Comparison of ENCODE assay signal across 8 cellular contexts in the genomic region with DNA sequence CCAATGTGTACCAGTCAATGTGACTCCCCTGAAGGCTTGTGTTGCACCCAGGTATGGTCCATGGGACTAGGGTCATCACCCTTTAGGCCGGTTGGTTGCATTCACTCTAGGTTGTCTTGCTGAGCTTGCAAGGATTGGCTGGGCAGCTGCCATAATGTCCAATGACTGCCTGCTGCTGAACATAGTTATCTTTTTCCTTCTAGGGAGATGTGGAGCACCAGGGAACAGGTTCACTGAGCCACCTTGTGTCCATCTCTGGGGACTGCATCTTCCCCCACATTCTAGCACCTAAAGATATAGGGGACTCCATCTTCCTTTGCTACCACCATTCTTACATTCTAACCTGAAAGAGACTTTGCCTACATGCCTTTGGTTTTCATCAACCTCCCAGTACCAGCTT.
A peak's percentile ranks its signal among the peaks of the same experiment; 100 is the strongest.
DNase-seq lines count a peak whose midpoint lies in the region; ATAC-seq and TF ChIP-seq lines count a peak whose summit lies in the region.

No MANE protein-coding gene starts in this region.

- TF ChIP-seq CTCF in HL-60 (IDR thresholded peaks at IDR 0.05; ENCODE audit: insufficient read depth, low read length) = peak; percentile 52
- peak; percentile 88 for TF ChIP-seq CTCF in OCI-LY1 (IDR thresholded peaks at IDR 0.05; ENCODE audit: low read length)
- peak; percentile 22 to 71 (median 57) for TF ChIP-seq CTCF in heart right ventricle (IDR thresholded peaks at IDR 0.05)

- H3K9me3 Mint-ChIP-seq in activated T-helper 17 cell treated with anti-CD3 and anti-CD28 coated beads, Interleukin-2, amount 50 U/mL, for 72 hours = no peaks in the 10 kb centered on the region

- H3K27me3 ChIP-seq in HL-60 (ENCODE audit: insufficient read depth, poor library complexity, severe bottlenecking) (no peaks in the 10 kb centered on the region), OCI-LY1 (ENCODE audit: insufficient read depth, low read length) (no peaks in the 10 kb centered on the region), heart right ventricle (no peaks in the 10 kb centered on the region)

- 90 to 100% methylated on average over 1 of the region's 1 CpG for WGBS in heart right ventricle, 2 donors

- in situ Hi-C loops in G401 (cut with HindIII; ENCODE audit: low sequenced_read_pairs) = no loop called here

- H3K27ac Mint-ChIP-seq in activated T-helper 17 cell treated with anti-CD3 and anti-CD28 coated beads, Interleukin-2, amount 50 U/mL, for 72 hours = no peak overlapping the region

- no peaks in the 10 kb centered on the region for H3F3A ChIP-seq in OCI-LY1 (ENCODE audit: insufficient read depth, low read length)

- intact Hi-C loops in heart right ventricle (cut with DNase I) = loop anchor here in 5 of 10 donors (1.0 to 10.0 kb wide), 9 partner anchors 183 to 733 kb away; a partner anchor contains a TSS

- no peaks in the 10 kb centered on the region for H3K36me3 Mint-ChIP-seq in activated T-helper 17 cell treated with anti-CD3 and anti-CD28 coated beads, Interleukin-2, amount 50 U/mL, for 72 hours (ENCODE audit: low read depth)

- H2AFZ ChIP-seq in OCI-LY1 (ENCODE audit: low read length) = no peak overlapping the region

- no peaks in the 10 kb centered on the region for H3K36me3 ChIP-seq in OCI-LY1 (ENCODE audit: insufficient read depth, low read length)
- no peaks in the 10 kb centered on the region for H3K36me3 ChIP-seq in heart right ventricle

- H3K27ac ChIP-seq in HL-60 (replicated peaks) (no peak overlapping the region), OCI-LY1 (ENCODE audit: low read depth, low read length, poor library complexity, severe bottlenecking) (no peak overlapping the region), heart right ventricle (no peak overlapping the region)

- ATAC-seq in GM21528 (IDR thresholded peaks at IDR 0.05; ENCODE audit: low FRiP score, unreplicated experiment) = peak; percentile 88
- peak; percentile 65 for ATAC-seq in activated T-helper 17 cell treated with anti-CD3 and anti-CD28 coated beads, Interleukin-2, amount 50 U/mL, for 72 hours (replicated peaks)
- ATAC-seq in heart right ventricle = peak in 2 of 8 donors; percentile 25 to 51

- H3K4me1 Mint-ChIP-seq in activated T-helper 17 cell treated with anti-CD3 and anti-CD28 coated beads, Interleukin-2, amount 50 U/mL, for 72 hours = no peaks in the 10 kb centered on the region

- H4K20me1 ChIP-seq in OCI-LY1 (ENCODE audit: insufficient read depth, low read length) = no peaks in the 10 kb centered on the region

- H3K4me1 ChIP-seq in OCI-LY1 (ENCODE audit: insufficient read depth, low read length, severe bottlenecking) = no peaks in the 10 kb centered on the region
- H3K4me1 ChIP-seq in heart right ventricle = peaks cover 10 to 62% (median 36%) of the 10 kb centered on the region in 9 donors

- no peaks in the 10 kb centered on the region for H3K9me2 ChIP-seq in OCI-LY1 (ENCODE audit: low read depth, low read length)

- H3K4me3 Mint-ChIP-seq in activated T-helper 17 cell treated with anti-CD3 and anti-CD28 coated beads, Interleukin-2, amount 50 U/mL, for 72 hours = no peak overlapping the region

- no peak overlapping the region for H3K9ac ChIP-seq in OCI-LY1 (ENCODE audit: low read length)

- H3K27me3 Mint-ChIP-seq in activated T-helper 17 cell treated with anti-CD3 and anti-CD28 coated beads, Interleukin-2, amount 50 U/mL, for 72 hours = no peaks in the 10 kb centered on the region

- H3K4me2 ChIP-seq in OCI-LY1 (ENCODE audit: low read length) = no peak overlapping the region

- H3K9me3 ChIP-seq in OCI-LY1 (ENCODE audit: low read length) = no peaks in the 10 kb centered on the region
- no peaks in the 10 kb centered on the region for H3K9me3 ChIP-seq in heart right ventricle

- no peaks in the 10 kb centered on the region for H3K79me2 ChIP-seq in OCI-LY1 (ENCODE audit: insufficient read depth, low read length)

- H3K4me3 ChIP-seq in HL-60 (replicated peaks; ENCODE audit: insufficient read depth, low read length) = no peak overlapping the region
- H3K4me3 ChIP-seq in OCI-LY1 (ENCODE audit: low read depth, low read length, poor library complexity, severe bottlenecking) = no peak overlapping the region
- H3K4me3 ChIP-seq in heart right ventricle = no peak overlapping the region

- peak; percentile 34 for DNase-seq in G401 (ENCODE audit: low spot score)
- DNase-seq in HL-60 (ENCODE audit: low read depth in 1 of 2, low spot score in 1 of 2) = peak; percentile 17 to 71
- peak; percentile 22 to 46 for DNase-seq in heart right ventricle
- peak; percentile 47 for DNase-seq in renal cortical epithelial cell (ENCODE audit: low read depth)
- DNase-seq in effector CD8-positive, alpha-beta T cell (lab: John Stamatoyannopoulos, UW) = no peak
